ENCODE assay signal across 10 cellular contexts in the genomic region with DNA sequence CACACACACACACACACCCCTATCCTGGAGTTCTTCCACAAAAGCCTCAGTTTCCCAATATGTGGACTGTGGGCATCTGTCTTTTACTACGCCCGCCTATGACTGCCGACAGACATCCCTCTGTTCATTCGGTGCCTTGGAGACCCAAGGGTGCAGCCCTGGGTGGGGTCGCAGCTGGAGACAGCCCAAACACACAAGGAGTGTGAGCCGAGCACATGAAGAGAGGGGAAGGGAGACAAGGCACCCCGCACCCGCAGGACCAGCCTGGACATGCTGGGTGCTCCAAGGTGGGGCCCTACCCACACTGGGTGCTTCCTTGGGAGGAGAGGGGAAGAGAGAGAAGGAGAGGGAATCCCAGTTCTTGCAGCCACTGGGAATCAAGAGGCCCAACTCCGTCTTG. TPM values are rescaled to one million over a fixed set of nuclear protein-coding genes. Genes with fewer than 3 reads are reported as not detected.
DNase-seq lines count a peak whose midpoint lies in the region; ATAC-seq and TF ChIP-seq lines count a peak whose summit lies in the region.
"Had no signal": no experiment of that assay in that cellular context is flagged by ENCODE, and none has a peak within 500 bp of the region (broad histone marks: within the 10 kb centered on the region; RNA-seq: fewer than 3 reads in every experiment).

No MANE protein-coding gene starts in this region.

- peak overlapping the region; percentile 52 for H3K4me3 Mint-ChIP-seq in activated naive CD4-positive, alpha-beta T cell treated with anti-CD3 and anti-CD28 coated beads, Interleukin-2, amount 10 ng/mL, durations not matched to agents 7 days and 5 days
- peak overlapping the region; percentile 95 for H3K4me3 Mint-ChIP-seq in activated CD4-positive, alpha-beta memory T cell treated with anti-CD3 and anti-CD28 coated beads, Interleukin-2, amount 10 ng/mL, durations not matched to agents 7 days and 5 days
- H3K4me3 Mint-ChIP-seq in stimulated activated memory B cell treated with anti-CD40 and anti-IgM and Interleukin-4, amounts not matched to agents 10 μg/mL and 1 μg/mL and 100 μg/mL, for 72 hours: peak overlapping the region; percentile 96

- TF ChIP-seq CTCF in foreskin keratinocyte (conservative IDR thresholded peaks at IDR 0.05) (no peak), foreskin fibroblast (IDR thresholded peaks at IDR 0.05; ENCODE audit: low read depth, low read length) (no peak)

- H3K9me3 Mint-ChIP-seq in activated naive CD4-positive, alpha-beta T cell treated with anti-CD3 and anti-CD28 coated beads, Interleukin-2, amount 10 ng/mL, durations not matched to agents 7 days and 5 days: no peaks in the 10 kb centered on the region
- no peaks in the 10 kb centered on the region for H3K9me3 Mint-ChIP-seq in activated CD4-positive, alpha-beta memory T cell treated with anti-CD3 and anti-CD28 coated beads, Interleukin-2, amount 10 ng/mL, durations not matched to agents 7 days and 5 days
- no peaks in the 10 kb centered on the region for H3K9me3 Mint-ChIP-seq in stimulated activated memory B cell treated with anti-CD40 and anti-IgM and Interleukin-4, amounts not matched to agents 10 μg/mL and 1 μg/mL and 100 μg/mL, for 72 hours

- no peaks in the 10 kb centered on the region for H3K4me1 ChIP-seq in foreskin keratinocyte

- no peak for DNase-seq in activated naive CD4-positive, alpha-beta T cell treated with anti-CD3 and anti-CD28 coated beads, Interleukin-2, amount 10 ng/mL, durations not matched to agents 7 days and 5 days
- no peak for DNase-seq in activated naive CD4-positive, alpha-beta T cell treated with Interleukin-2 at 50 U/mL for 16 hours
- no peak for DNase-seq in activated CD4-positive, alpha-beta memory T cell treated with anti-CD3 and anti-CD28 coated beads, Interleukin-2, amount 10 ng/mL, durations not matched to agents 7 days and 5 days
- DNase-seq in foreskin keratinocyte: peak; percentile 48 to 73
- no peak for DNase-seq in foreskin fibroblast
- DNase-seq: NCI-H774 had no signal

- CTCF ChIA-PET in activated naive CD4-positive, alpha-beta T cell treated with anti-CD3 and anti-CD28 coated beads, Interleukin-2, amount 10 ng/mL, durations not matched to agents 7 days and 5 days (lab: Charles Lee): interaction anchor here (4.5 kb wide), 1 partner anchor 20 kb away, joined by 24 read pairs; no protein-coding TSS in a partner anchor
- CTCF ChIA-PET in activated CD4-positive, alpha-beta memory T cell treated with anti-CD3 and anti-CD28 coated beads, Interleukin-2, amount 10 ng/mL, durations not matched to agents 7 days and 5 days (lab: Charles Lee): interaction anchor here (3.1 to 9.6 kb wide), 2 partner anchors 19 to 22 kb away, joined by 22 to 95 read pairs; a partner anchor contains a TSS

- H3K27ac ChIP-seq in foreskin keratinocyte: peak overlapping the region; percentile 75

- peak; percentile 24 for ATAC-seq in foreskin keratinocyte
- ATAC-seq in stimulated activated memory B cell treated with anti-CD40 and anti-IgM and Interleukin-4, amounts not matched to agents 10 μg/mL and 1 μg/mL and 100 μg/mL, for 72 hours: no peak
- no peak for ATAC-seq in HG03342 (IDR thresholded peaks at IDR 0.05; ENCODE audit: unreplicated experiment)
- ATAC-seq in GM19035 (IDR thresholded peaks at IDR 0.05; ENCODE audit: unreplicated experiment): no peak

- POLR2A ChIA-PET in activated CD4-positive, alpha-beta memory T cell treated with anti-CD3 and anti-CD28 coated beads, Interleukin-2, amount 10 ng/mL, durations not matched to agents 7 days and 5 days (lab: Charles Lee): interaction anchor here (2.0 to 3.0 kb wide), 3 partner anchors 19 to 43 kb away, joined by 8 to 57 read pairs (median 10); a partner anchor contains a TSS

- H3K27me3 Mint-ChIP-seq in activated naive CD4-positive, alpha-beta T cell treated with anti-CD3 and anti-CD28 coated beads, Interleukin-2, amount 10 ng/mL, durations not matched to agents 7 days and 5 days: peaks cover 24% of the 10 kb centered on the region
- H3K27me3 Mint-ChIP-seq in activated CD4-positive, alpha-beta memory T cell treated with anti-CD3 and anti-CD28 coated beads, Interleukin-2, amount 10 ng/mL, durations not matched to agents 7 days and 5 days: peaks cover 3% of the 10 kb centered on the region
- H3K27me3 Mint-ChIP-seq in stimulated activated memory B cell treated with anti-CD40 and anti-IgM and Interleukin-4, amounts not matched to agents 10 μg/mL and 1 μg/mL and 100 μg/mL, for 72 hours: no peaks in the 10 kb centered on the region

- H3K27ac Mint-ChIP-seq in activated naive CD4-positive, alpha-beta T cell treated with anti-CD3 and anti-CD28 coated beads, Interleukin-2, amount 10 ng/mL, durations not matched to agents 7 days and 5 days: peak overlapping the region; percentile 74
- H3K27ac Mint-ChIP-seq in activated CD4-positive, alpha-beta memory T cell treated with anti-CD3 and anti-CD28 coated beads, Interleukin-2, amount 10 ng/mL, durations not matched to agents 7 days and 5 days: peak overlapping the region; percentile 40
- H3K27ac Mint-ChIP-seq in stimulated activated memory B cell treated with anti-CD40 and anti-IgM and Interleukin-4, amounts not matched to agents 10 μg/mL and 1 μg/mL and 100 μg/mL, for 72 hours: peak overlapping the region; percentile 98

- H3K27me3 ChIP-seq in foreskin keratinocyte: no peaks in the 10 kb centered on the region

- H3K4me3 ChIP-seq in foreskin fibroblast (ENCODE audit: low read depth in 1 of 2, low read length in 2 of 2): no peak overlapping the region

- H3K4me1 Mint-ChIP-seq in activated naive CD4-positive, alpha-beta T cell treated with anti-CD3 and anti-CD28 coated beads, Interleukin-2, amount 10 ng/mL, durations not matched to agents 7 days and 5 days: peaks cover 44% of the 10 kb centered on the region
- H3K4me1 Mint-ChIP-seq in activated CD4-positive, alpha-beta memory T cell treated with anti-CD3 and anti-CD28 coated beads, Interleukin-2, amount 10 ng/mL, durations not matched to agents 7 days and 5 days: peaks cover 43% of the 10 kb centered on the region
- peaks cover 35% of the 10 kb centered on the region for H3K4me1 Mint-ChIP-seq in stimulated activated memory B cell treated with anti-CD40 and anti-IgM and Interleukin-4, amounts not matched to agents 10 μg/mL and 1 μg/mL and 100 μg/mL, for 72 hours

- H3K36me3 Mint-ChIP-seq in activated naive CD4-positive, alpha-beta T cell treated with anti-CD3 and anti-CD28 coated beads, Interleukin-2, amount 10 ng/mL, durations not matched to agents 7 days and 5 days: peaks cover 8% of the 10 kb centered on the region
- H3K36me3 Mint-ChIP-seq in activated CD4-positive, alpha-beta memory T cell treated with anti-CD3 and anti-CD28 coated beads, Interleukin-2, amount 10 ng/mL, durations not matched to agents 7 days and 5 days (ENCODE audit: low read depth): peaks cover 11% of the 10 kb centered on the region
- peaks cover 7% of the 10 kb centered on the region for H3K36me3 Mint-ChIP-seq in stimulated activated memory B cell treated with anti-CD40 and anti-IgM and Interleukin-4, amounts not matched to agents 10 μg/mL and 1 μg/mL and 100 μg/mL, for 72 hours

RNA-seq across cellular contexts. Expression of a gene that starts 0.9 kb away (rescaled TPM):
- 1 to 10 TPM; 3.7 to 4.4 TPM for total RNA-seq in activated CD4-positive, alpha-beta memory T cell treated with anti-CD3 and anti-CD28 coated beads, Interleukin-2, amount 10 ng/mL, durations not matched to agents 7 days and 5 days
- 16.6 and 19.5 TPM in 2 replicates for total RNA-seq in foreskin keratinocyte
- 20.2 and 22.6 TPM in 2 replicates for polyA plus RNA-seq in foreskin keratinocyte

RNA-seq across cellular contexts. Expression of a gene that starts 1.2 kb away (rescaled TPM):
- 10 to 100 TPM; 42.5 to 46.1 TPM for total RNA-seq in activated CD4-positive, alpha-beta memory T cell treated with anti-CD3 and anti-CD28 coated beads, Interleukin-2, amount 10 ng/mL, durations not matched to agents 7 days and 5 days
- total RNA-seq in foreskin keratinocyte: 28.8 and 31.1 TPM in 2 replicates
- 34.4 and 35.8 TPM in 2 replicates for polyA plus RNA-seq in foreskin keratinocyte

RNA-seq across cellular contexts. Expression of a gene that starts 19.5 kb away (rescaled TPM):
- 10 to 100 TPM; 15.3 to 16.5 TPM for total RNA-seq in activated CD4-positive, alpha-beta memory T cell treated with anti-CD3 and anti-CD28 coated beads, Interleukin-2, amount 10 ng/mL, durations not matched to agents 7 days and 5 days
- 14.8 and 15.8 TPM in 2 replicates for total RNA-seq in foreskin keratinocyte
- polyA plus RNA-seq in foreskin keratinocyte: 7.1 and 8.0 TPM in 2 replicates

RNA-seq across cellular contexts. Expression of a gene that starts 19.9 kb away (rescaled TPM):
- 10 to 100 TPM; 13.2 to 13.5 TPM for total RNA-seq in activated CD4-positive, alpha-beta memory T cell treated with anti-CD3 and anti-CD28 coated beads, Interleukin-2, amount 10 ng/mL, durations not matched to agents 7 days and 5 days
- 12.0 and 12.8 TPM in 2 replicates for total RNA-seq in foreskin keratinocyte
- 18.2 and 18.8 TPM in 2 replicates for polyA plus RNA-seq in foreskin keratinocyte

RNA-seq across cellular contexts. Expression of a gene that starts 35.4 kb away (rescaled TPM):
- total RNA-seq in activated CD4-positive, alpha-beta memory T cell treated with anti-CD3 and anti-CD28 coated beads, Interleukin-2, amount 10 ng/mL, durations not matched to agents 7 days and 5 days: under 1 TPM; 0.28 to 0.45 TPM
- total RNA-seq in foreskin keratinocyte: 0.04 and 0.14 TPM in 2 replicates
- polyA plus RNA-seq in foreskin keratinocyte: 0.03 and 0.07 TPM in 2 replicates
- total RNA-seq: HT1080 had no signal

Comparison
In these comparisons a context has a peak if more than half of its experiments do, and no peak if none do; other contexts are left out.
1. DNase-seq: peak in foreskin keratinocyte (2 of 2); none in activated naive CD4-positive, alpha-beta T cell treated with anti-CD3 and anti-CD28 coated beads, Interleukin-2, amount 10 ng/mL, durations not matched to agents 7 days and 5 days (single experiment), activated naive CD4-positive, alpha-beta T cell treated with Interleukin-2 at 50 U/mL for 16 hours (single experiment), activated CD4-positive, alpha-beta memory T cell treated with anti-CD3 and anti-CD28 coated beads, Interleukin-2, amount 10 ng/mL, durations not matched to agents 7 days and 5 days (single experiment) and foreskin fibroblast (0 of 2).
2. H3K27ac Mint-ChIP-seq: peak in every context shown above with its lines; median percentile 98 in stimulated activated memory B cell treated with anti-CD40 and anti-IgM and Interleukin-4, amounts not matched to agents 10 μg/mL and 1 μg/mL and 100 μg/mL, for 72 hours; 74 in activated naive CD4-positive, alpha-beta T cell treated with anti-CD3 and anti-CD28 coated beads, Interleukin-2, amount 10 ng/mL, durations not matched to agents 7 days and 5 days; 40 in activated CD4-positive, alpha-beta memory T cell treated with anti-CD3 and anti-CD28 coated beads, Interleukin-2, amount 10 ng/mL, durations not matched to agents 7 days and 5 days.
3. Peak in every context shown above with its lines, with median percentiles within 50 percentile points of each other: H3K4me3 Mint-ChIP-seq.